ENCODE assay signal across 14 cellular contexts in the genomic region with DNA sequence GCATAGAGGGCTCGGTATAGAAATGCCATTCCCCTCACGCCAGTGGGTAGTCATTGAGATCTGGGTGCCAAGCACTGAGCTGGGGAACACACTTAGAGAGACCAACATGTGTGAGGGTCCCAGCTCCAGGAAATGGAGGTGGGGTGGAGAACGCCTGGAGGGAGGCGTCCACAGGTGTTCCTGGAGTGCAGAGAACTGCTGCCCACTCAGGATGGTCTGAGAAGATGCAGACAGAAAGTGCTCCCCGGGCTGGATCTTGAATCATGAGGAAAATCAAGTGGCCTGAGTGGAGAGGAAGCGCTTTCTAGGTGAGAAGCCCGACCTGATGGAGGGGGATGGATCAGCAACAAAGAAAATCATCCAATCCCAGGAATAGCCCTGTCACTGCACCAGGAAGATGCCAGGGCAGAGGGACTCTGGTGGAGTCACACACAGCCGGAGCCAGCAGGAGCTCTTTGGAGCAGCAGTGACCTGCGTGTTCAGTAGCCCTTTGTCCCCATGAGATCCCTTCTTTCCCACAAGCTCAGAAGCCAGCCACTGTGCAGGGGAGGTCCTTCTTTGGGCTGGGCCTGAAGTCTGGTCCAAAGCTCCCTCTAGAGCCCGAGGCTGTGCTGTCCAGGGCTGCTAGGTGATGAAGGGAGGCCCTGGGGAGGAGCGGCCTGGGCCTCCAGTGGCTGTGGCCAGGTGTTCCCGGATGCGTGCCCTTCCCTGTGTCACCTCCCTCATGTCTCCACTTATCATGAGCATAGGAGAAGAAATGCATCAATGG.
DNase-seq lines count a peak whose midpoint lies in the region; ATAC-seq, FAIRE-seq and TF ChIP-seq lines count a peak whose summit lies in the region.
"Had no signal": no experiment of that assay in that cellular context is flagged by ENCODE, and none has a peak within 500 bp of the region (broad histone marks: within the 10 kb centered on the region; RNA-seq: fewer than 3 reads in every experiment).

No MANE protein-coding gene starts in this region.

- CTCF ChIA-PET in K562 (lab: Yijun Ruan, JAX; ENCODE audit: low intra/inter-chr PET ratio), result no interaction called here

- no peaks in the 10 kb centered on the region for H4K20me1 ChIP-seq in K562 (replicated peaks; ENCODE audit: control insufficient read depth, insufficient read depth, low read length)

- no peaks in the 10 kb centered on the region for H3K36me3 ChIP-seq in cardiac muscle cell
- H3K36me3 ChIP-seq in right atrium auricular region, result no peaks in the 10 kb centered on the region
- H3K36me3 ChIP-seq in K562 (ENCODE audit: control insufficient read depth, insufficient read depth, low read length), result peaks cover 2% of the 10 kb centered on the region; the same call in 2 of the 3 replicates
- H3K36me3 ChIP-seq in lower lobe of right lung, result peaks cover 6% of the 10 kb centered on the region
- peaks cover 0 to 19% (median 5%) of the 10 kb centered on the region in 4 donors for H3K36me3 ChIP-seq in upper lobe of left lung
- H3K36me3 ChIP-seq in ovary, result no peaks in the 10 kb centered on the region

- TF ChIP-seq POLR2A in K562 (conservative IDR thresholded peaks at IDR 0.05), result no peak
- TF ChIP-seq POLR2A in upper lobe of left lung (IDR thresholded peaks at IDR 0.05), result no peak
- no peak for TF ChIP-seq POLR2A in GM12891 (IDR thresholded peaks at IDR 0.05; ENCODE audit: low read depth, low read length)
- no peak for TF ChIP-seq POLR2A in ovary (IDR thresholded peaks at IDR 0.05)

- H3K27ac ChIP-seq in cardiac muscle cell, result no peak overlapping the region
- peak overlapping the region in 1 of 2 donors; percentile 17 for H3K27ac ChIP-seq in right atrium auricular region
- no peak overlapping the region for H3K27ac ChIP-seq in K562 (ENCODE audit: extremely low read depth, low read depth, low read length)
- H3K27ac ChIP-seq in lower lobe of right lung, result peak overlapping the region; percentile 56
- peak overlapping the region in 3 of 4 donors; percentile 50 to 73 (median 63) for H3K27ac ChIP-seq in upper lobe of left lung
- no peak overlapping the region for H3K27ac ChIP-seq in ovary

- FAIRE-seq in K562 (lab: Jason Lieb, UNC) (no peak), D721Med (lab: Jason Lieb, UNC) (no peak), GM12891 (lab: Jason Lieb, UNC) (no peak)
- FAIRE-seq: H54 had no signal

- TF ChIP-seq RAD21 in K562 (CRISPR knock-in tag; conservative IDR thresholded peaks at IDR 0.05 in 1 of 2, IDR thresholded peaks at IDR 0.05 in 1 of 2), result 0 out of 4 replicates have a peak, but pooled peaks of 1 of the 2 experiments have one; percentile 17

- WGBS in K562 (ENCODE audit: insufficient coverage, low coverage, missing lambda C conversion rate), result 65% methylated on average over 13 of the region's 13 CpGs
- WGBS in upper lobe of left lung, 2 donors, result 86 to 87% methylated on average over 11 to 13 of the region's 13 CpGs
- WGBS in ovary, 3 donors, result 85 to 88% (median 87%) methylated on average over 13 of the region's 13 CpGs

- TF ChIP-seq CTCF in cardiac muscle cell (IDR thresholded peaks at IDR 0.05; ENCODE audit: low read depth, low read length) (peak; percentile 4), right atrium auricular region (IDR thresholded peaks at IDR 0.05) (peak in 1 of 2 donors; percentile 49), K562 (IDR thresholded peaks at IDR 0.05 in 2 of 3, conservative IDR thresholded peaks at IDR 0.05 in 1 of 3; ENCODE audit: insufficient read depth in 2 of 3, low read depth in 1 of 3, low read length in 3 of 3) (no peak), lower lobe of right lung (IDR thresholded peaks at IDR 0.05) (no peak), upper lobe of left lung (IDR thresholded peaks at IDR 0.05) (peak in 1 of 6 experiments; percentile 7), D721Med (IDR thresholded peaks at IDR 0.05; ENCODE audit: insufficient read depth, missing control alignments) (no peak), ovary (IDR thresholded peaks at IDR 0.05) (no peak)

- H3K4me3 ChIP-seq in cardiac muscle cell (no peak overlapping the region), right atrium auricular region (no peak overlapping the region), K562 (no peak overlapping the region), lower lobe of right lung (no peak overlapping the region), upper lobe of left lung (no peak overlapping the region), ovary (no peak overlapping the region)

- H3K27me3 ChIP-seq in cardiac muscle cell (no peaks in the 10 kb centered on the region), right atrium auricular region (no peaks in the 10 kb centered on the region), K562 (ENCODE audit: control insufficient read depth in 2 of 2, insufficient read depth in 2 of 2, low read length in 2 of 2) (no peaks in the 10 kb centered on the region), lower lobe of right lung (ENCODE audit: low read depth) (no peaks in the 10 kb centered on the region), upper lobe of left lung (no peaks in the 10 kb centered on the region), ovary (no peaks in the 10 kb centered on the region)

- H3K4me1 ChIP-seq in cardiac muscle cell (ENCODE audit: low read depth), result peaks cover 7% of the 10 kb centered on the region
- peaks cover 0 to 36% of the 10 kb centered on the region in 2 donors for H3K4me1 ChIP-seq in right atrium auricular region
- peaks cover 0 to 3% of the 10 kb centered on the region in 2 experiments; a peak in 2 of 5 replicates for H3K4me1 ChIP-seq in K562 (replicated peaks in 1 of 2; ENCODE audit: control insufficient read depth in 2 of 2, insufficient read depth in 2 of 2, low read length in 2 of 2)
- peaks cover 49% of the 10 kb centered on the region for H3K4me1 ChIP-seq in lower lobe of right lung
- H3K4me1 ChIP-seq in upper lobe of left lung, result peaks cover 29 to 44% (median 38%) of the 10 kb centered on the region in 4 donors
- H3K4me1 ChIP-seq in ovary (ENCODE audit: insufficient read depth), result peaks cover 2% of the 10 kb centered on the region

- intact Hi-C loops in K562 (cut with micrococcal nuclease) (no loop called here), lower lobe of right lung (cut with DNase I) (no loop called here), ovary (cut with DNase I) (loop anchor here in 3 of 4 donors (5.0 to 10.0 kb wide), 2 partner anchors 112 to 115 kb away; partner anchors contain the start of gene RNF144A (in 3 of the 3))

- H2AFZ ChIP-seq in K562 (ENCODE audit: low read depth, low read length), result no peak overlapping the region

- in situ Hi-C loops in K562 (cut with MboI), result no loop called here

- peak overlapping the region in 1 of 2 experiments; percentile 9; a peak in 1 of 4 replicates for H3K9ac ChIP-seq in K562 (ENCODE audit: insufficient read depth in 1 of 2, low read depth in 2 of 2, low read length in 2 of 2)

- H3K9me3 ChIP-seq in cardiac muscle cell (ENCODE audit: low read depth), result no peaks in the 10 kb centered on the region
- H3K9me3 ChIP-seq in right atrium auricular region, result no peaks in the 10 kb centered on the region
- no peaks in the 10 kb centered on the region for H3K9me3 ChIP-seq in K562 (replicated peaks; ENCODE audit: control insufficient read depth, insufficient read depth, low read depth, low read length)
- H3K9me3 ChIP-seq in lower lobe of right lung, result no peaks in the 10 kb centered on the region
- H3K9me3 ChIP-seq in upper lobe of left lung, result no peaks in the 10 kb centered on the region
- H3K9me3 ChIP-seq in ovary, result no peaks in the 10 kb centered on the region

- no TSS peak for BruUV-seq in K562 (replicated peaks; lab: Mats Ljungman, UMichigan)

- H3K79me2 ChIP-seq in K562 (ENCODE audit: control insufficient read depth, insufficient read depth, low read length), result no peaks in the 10 kb centered on the region

- no peak overlapping the region for H3K4me2 ChIP-seq in K562 (ENCODE audit: insufficient read depth, low read length)

- DNase-seq in cardiac muscle cell (ENCODE audit: low read depth in 1 of 2, low spot score in 1 of 2) (no peak), right atrium auricular region (ENCODE audit: low spot score) (no peak), K562 (ENCODE audit: extremely low read depth in 1 of 4, low spot score in 3 of 4) (no peak), lower lobe of right lung (no peak), upper lobe of left lung (no peak), D721Med (ENCODE audit: insufficient read length, low spot score) (no peak), GM12891 (ENCODE audit: insufficient read length, low spot score) (no peak), ovary (no peak)
- DNase-seq: activated CD4-positive, alpha-beta memory T cell treated with anti-CD3 and anti-CD28 coated beads, Interleukin-2, amount 10 ng/mL, durations not matched to agents 7 days and 5 days; NCI-H446; retina; stimulated activated naive CD8-positive, alpha-beta T cell treated with anti-CD3 and anti-CD28 coated beads, Interleukin-15, Interleukin-2, amounts not matched to agents 100 U/mL and 50 U/mL, for 24 hours had no signal

- ATAC-seq in K562, result peak; percentile 66
- no peak for ATAC-seq in lower lobe of right lung
- no peak for ATAC-seq in upper lobe of left lung (ENCODE audit: low FRiP score in 2 of 2)
- ATAC-seq: Panc1; stimulated activated naive CD8-positive, alpha-beta T cell treated with anti-CD3 and anti-CD28 coated beads, Interleukin-15, Interleukin-2, amounts not matched to agents 100 U/mL and 50 U/mL, for 24 hours had no signal

- POLR2A ChIA-PET in K562 (lab: Yijun Ruan, JAX), result interaction anchor here (0.6 to 1.6 kb wide), 2 partner anchors 17 to 26 kb away, joined by 3 to 4 read pairs; no protein-coding TSS in a partner anchor

- TF ChIP-seq EP300 in K562 (IDR thresholded peaks at IDR 0.05; ENCODE audit: low read length) (no peak), upper lobe of left lung (IDR thresholded peaks at IDR 0.05) (no peak), ovary (IDR thresholded peaks at IDR 0.05) (no peak)

- H3K9me1 ChIP-seq in K562 (ENCODE audit: control insufficient read depth, insufficient read depth, low read length), result no peaks in the 10 kb centered on the region

TF ChIP-seq in K562, 482 proteins besides CTCF, POLR2A, EP300 and RAD21 (continues in another document):
- TF ChIP-seq NFATC3 (IDR thresholded peaks at IDR 0.05), result no peak

TF ChIP-seq in GM12891, 5 proteins besides CTCF, POLR2A, EP300 and RAD21:
- TF ChIP-seq SPI1 (IDR thresholded peaks at IDR 0.05; ENCODE audit: low read depth, low read length) (no peak), TAF1 (IDR thresholded peaks at IDR 0.05; ENCODE audit: low read depth, low read length) (no peak), PAX5 (IDR thresholded peaks at IDR 0.05; ENCODE audit: insufficient read depth, low read length, severe bottlenecking) (no peak)
TF ChIP-seq in GM12891: peak in this region for 0.

Comparison
In these comparisons a context has a peak if more than half of its experiments do, and no peak if none do; other contexts are left out.
1. H3K27ac ChIP-seq: peak in lower lobe of right lung (single experiment) and upper lobe of left lung (3 of 4); none in cardiac muscle cell (single experiment), K562 (single experiment) and ovary (0 of 2).
2. intact Hi-C loops: an anchor here in ovary (5.0 to 10.0 kb wide); none called in K562 and lower lobe of right lung.